24 cellular contexts compared by ENCODE assay signal in genomic region chr12:118549506-118550109, GRCh38.
"Had no signal": no experiment of that assay in that cellular context is flagged by ENCODE, and none has a peak within 500 bp of the region (broad histone marks: within the 10 kb centered on the region; RNA-seq: fewer than 3 reads in every experiment).

No MANE protein-coding gene starts in this region.

- H2AFZ ChIP-seq: hepatocyte had no signal

- H3K27me3 Mint-ChIP-seq: activated CD8-positive, alpha-beta memory T cell treated with anti-CD3 and anti-CD28 coated beads, Interleukin-2, amount 10 ng/mL, durations not matched to agents 7 days and 5 days; activated T-cell treated with anti-CD3 and anti-CD28 coated beads, Interleukin-2, amount 50 U/mL, for 24 hours; effector memory CD8-positive, alpha-beta T cell had no signal

- H3K27ac Mint-ChIP-seq: activated CD8-positive, alpha-beta memory T cell treated with anti-CD3 and anti-CD28 coated beads, Interleukin-2, amount 10 ng/mL, durations not matched to agents 7 days and 5 days; activated naive CD4-positive, alpha-beta T cell treated with anti-CD3 and anti-CD28 coated beads, Interleukin-2, amount 50 U/mL, for 72 hours; activated T-cell treated with anti-CD3 and anti-CD28 coated beads, Interleukin-2, amount 50 U/mL, for 24 hours; effector memory CD8-positive, alpha-beta T cell; naive thymus-derived CD8-positive, alpha-beta T cell; T-helper 1 cell treated with Interleukin-12 subunit alpha and Interleukin-12 subunit beta and Interleukin-4 antibody, amounts not matched to agents 30 μg/mL and 1 μg/mL, for 36 hours had no signal

- H3K4me3 Mint-ChIP-seq: activated CD8-positive, alpha-beta memory T cell treated with anti-CD3 and anti-CD28 coated beads, Interleukin-2, amount 10 ng/mL, durations not matched to agents 7 days and 5 days; activated T-cell treated with anti-CD3 and anti-CD28 coated beads, Interleukin-2, amount 50 U/mL, for 24 hours; effector memory CD8-positive, alpha-beta T cell; naive thymus-derived CD8-positive, alpha-beta T cell; T-helper 1 cell treated with Interleukin-12 subunit alpha and Interleukin-12 subunit beta and Interleukin-4 antibody, amounts not matched to agents 30 μg/mL and 1 μg/mL, for 36 hours had no signal

- H3K36me3 Mint-ChIP-seq: activated CD8-positive, alpha-beta memory T cell treated with anti-CD3 and anti-CD28 coated beads, Interleukin-2, amount 10 ng/mL, durations not matched to agents 7 days and 5 days had no signal

- H3K36me3 ChIP-seq: brain microvascular endothelial cell, prostate gland, spleen, transverse colon had no signal

- H3K4me2 ChIP-seq: hepatocyte had no signal

- FAIRE-seq: TTC549 had no signal

- ATAC-seq: activated CD4-positive, CD25-positive, alpha-beta regulatory T cell treated with anti-CD3 and anti-CD28 coated beads, Interleukin-2, amount 50 U/mL, for 24 hours; activated CD8-positive, alpha-beta memory T cell treated with anti-CD3 and anti-CD28 coated beads, Interleukin-2, amount 10 ng/mL, durations not matched to agents 7 days and 5 days; activated naive CD4-positive, alpha-beta T cell treated with anti-CD3 and anti-CD28 coated beads, Interleukin-2, amount 50 U/mL, for 72 hours; effector memory CD8-positive, alpha-beta T cell; left colon; mucosa of descending colon; naive thymus-derived CD8-positive, alpha-beta T cell; sciatic nerve had no signal

- H3K9me3 ChIP-seq: mucosa of descending colon, prostate gland, transverse colon had no signal

- H3K4me3 ChIP-seq: hepatocyte, mucosa of descending colon, prostate gland, spleen, transverse colon had no signal

- H3K27me3 ChIP-seq: brain microvascular endothelial cell, hepatocyte, transverse colon had no signal

- DNase-seq: activated CD4-positive, alpha-beta T cell treated with anti-CD3 and anti-CD28 coated beads, Interleukin-2, amount 50 U/mL, for 4 hours; activated CD8-positive, alpha-beta memory T cell treated with anti-CD3 and anti-CD28 coated beads, Interleukin-2, amount 10 ng/mL, durations not matched to agents 7 days and 5 days; activated effector memory CD4-positive, alpha-beta T cell treated with Interleukin-2 at 50 U/mL for 16 hours; activated T-cell treated with anti-CD3 and anti-CD28 coated beads, Interleukin-2, amount 50 U/mL, for 24 hours; amygdala; brain microvascular endothelial cell; effector memory CD8-positive, alpha-beta T cell; left colon; mucosa of descending colon; naive thymus-derived CD8-positive, alpha-beta T cell; occipital lobe; spleen; stimulated activated CD4-positive, alpha-beta T cell treated with anti-CD3 and anti-CD28 coated beads, Interleukin-1b, Interleukin-23, amount 100 ng/mL, for 48 hours; stimulated activated naive CD4-positive, alpha-beta T cell; substantia nigra; transverse colon had no signal

- H3K79me2 ChIP-seq: hepatocyte had no signal

- H3K4me1 ChIP-seq: prostate gland, spleen, transverse colon had no signal

- H3K27ac ChIP-seq: brain microvascular endothelial cell, epithelial cell of prostate, hepatocyte, prostate gland, spleen, transverse colon had no signal

- H3K4me1 Mint-ChIP-seq: activated CD8-positive, alpha-beta memory T cell treated with anti-CD3 and anti-CD28 coated beads, Interleukin-2, amount 10 ng/mL, durations not matched to agents 7 days and 5 days; naive thymus-derived CD8-positive, alpha-beta T cell had no signal
